ENCODE assay signal across 18 cellular contexts in the genomic region with DNA sequence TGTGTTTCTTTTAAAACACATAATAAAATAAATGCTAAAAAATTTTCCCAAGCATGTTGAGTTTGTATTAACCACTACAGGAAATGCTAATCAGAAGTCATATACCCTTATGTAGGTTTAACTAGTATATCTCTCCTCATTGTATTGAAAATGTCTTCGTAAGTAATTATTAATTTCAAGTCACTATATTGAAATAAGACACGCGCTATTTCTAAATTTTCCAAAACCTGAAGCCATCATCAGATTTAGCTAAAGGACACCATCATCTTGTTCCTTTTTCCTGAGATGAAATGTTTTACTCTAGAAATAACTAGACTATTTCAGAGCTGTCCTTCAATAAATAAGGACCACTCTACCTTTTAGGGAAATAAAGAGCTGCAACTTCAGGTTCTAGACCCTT.
"Had no signal": no experiment of that assay in that cellular context is flagged by ENCODE, and none has a peak within 500 bp of the region (broad histone marks: within the 10 kb centered on the region; RNA-seq: fewer than 3 reads in every experiment).

No MANE protein-coding gene starts in this region.

- H3K9me3 Mint-ChIP-seq: brain, nephron had no signal

- H3K27me3 ChIP-seq: SJSA1 had no signal

- H3K4me3 Mint-ChIP-seq: brain, nephron had no signal

- H3K4me3 ChIP-seq: left ventricle myocardium inferior, mucosa of descending colon, SJSA1 had no signal

- DNase-seq: cortex of kidney; effector CD8-positive, alpha-beta T cell; foreskin fibroblast; glutamatergic neuron; hypothalamus; kidney; left ventricle myocardium inferior; mucosa of descending colon; nucleus accumbens; posterior cingulate gyrus; retina; stimulated activated CD4-positive, alpha-beta T cell treated with anti-CD3 and anti-CD28 coated beads, Interleukin-12 subunit alpha, Interleukin-12 subunit beta, amount 100 ng/mL, for 4 hours; stimulated activated CD4-positive, alpha-beta T cell treated with anti-CD3 and anti-CD28 coated beads, Interleukin-2, amount 100 ng/mL, for 24 hours; T1000; trophoblast cell had no signal

- H3K27me3 Mint-ChIP-seq: brain had no signal

- H3K9me3 ChIP-seq: left ventricle myocardium inferior, mucosa of descending colon, SJSA1 had no signal

- H3K27ac ChIP-seq: left ventricle myocardium inferior, SJSA1 had no signal

- ATAC-seq: mucosa of descending colon had no signal
